ENCODE assay signal across 17 cellular contexts in genomic region chr3:75329713-75330112, GRCh38.
A peak's percentile ranks its signal among the peaks of the same experiment; 100 is the strongest.
DNase-seq lines count a peak whose midpoint lies in the region; ATAC-seq, FAIRE-seq and TF ChIP-seq lines count a peak whose summit lies in the region.
"Had no signal": no experiment of that assay in that cellular context is flagged by ENCODE, and none has a peak within 500 bp of the region (broad histone marks: within the 10 kb centered on the region; RNA-seq: fewer than 3 reads in every experiment).

No MANE protein-coding gene starts in this region.

- no peaks in the 10 kb centered on the region for H3K79me2 ChIP-seq in astrocyte (ENCODE audit: insufficient read depth, low read length)

- H3K36me3 ChIP-seq in BLaER1 (no peaks in the 10 kb centered on the region), MG63 (no peaks in the 10 kb centered on the region), astrocyte (ENCODE audit: insufficient read depth, low read length) (no peaks in the 10 kb centered on the region), mesodermal cell (ENCODE audit: control insufficient read depth, insufficient read depth, low read length) (no peaks in the 10 kb centered on the region)

- no peaks in the 10 kb centered on the region for H3K27me3 ChIP-seq in BLaER1
- no peaks in the 10 kb centered on the region for H3K27me3 ChIP-seq in MG63
- H3K27me3 ChIP-seq in astrocyte (ENCODE audit: insufficient read depth, low read length), result no peaks in the 10 kb centered on the region

- FAIRE-seq in astrocyte (lab: Jason Lieb, UNC), result no peak

- H3K4me2 ChIP-seq in BLaER1 (peak overlapping the region; percentile 55), astrocyte (ENCODE audit: low read length) (no peak overlapping the region)

- in situ Hi-C loops in GM13976 (cut with MboI; ENCODE audit: low sequenced_read_pairs, unreplicated experiment), result no loop called here

- H3K9me3 ChIP-seq in BLaER1 (no peaks in the 10 kb centered on the region), MG63 (no peaks in the 10 kb centered on the region), astrocyte (ENCODE audit: insufficient read depth, low read depth, low read length) (no peaks in the 10 kb centered on the region), mesodermal cell (ENCODE audit: control insufficient read depth, low read length) (no peaks in the 10 kb centered on the region)

- H4K20me1 ChIP-seq in BLaER1, result no peaks in the 10 kb centered on the region
- no peaks in the 10 kb centered on the region for H4K20me1 ChIP-seq in astrocyte (ENCODE audit: insufficient read depth, low read length)

- H3K9ac ChIP-seq in BLaER1 (no peak overlapping the region), astrocyte (ENCODE audit: low read length) (no peak overlapping the region)
- H3K9ac ChIP-seq: GM23248 had no signal

- WGBS in mesodermal cell (ENCODE audit: insufficient coverage in 2 of 2), 2 experiments, result 60 to 78% methylated on average over 1 of the region's 1 CpG

- H3K27me3 Mint-ChIP-seq in astrocyte (ENCODE audit: low read depth, unreplicated experiment) (peaks cover 47% of the 10 kb centered on the region), chondrocyte (ENCODE audit: low read depth) (peaks cover 16% of the 10 kb centered on the region)

- DNase-seq in MG63 (peak; percentile 36), astrocyte (ENCODE audit: low read depth) (peak; percentile 14), chondrocyte (ENCODE audit: low spot score) (no peak), GM13976 (ENCODE audit: low spot score) (no peak), NCI-H1930 (lab: John Stamatoyannopoulos, UW) (no peak)
- DNase-seq: EL, GM23248, KBM-7, NCI-H1092, NCI-H146, NCI-H2081 treated with DMSO at 0.1 percent for 48 hours, NCI-H2227 treated with DMSO at 0.1 percent for 48 hours, SW 1271 had no signal

- H3K4me3 Mint-ChIP-seq in astrocyte (ENCODE audit: unreplicated experiment) (no peak overlapping the region), chondrocyte (ENCODE audit: unreplicated experiment) (no peak overlapping the region)
- H3K4me3 Mint-ChIP-seq: CD14-positive monocyte had no signal

- H3K27ac Mint-ChIP-seq in astrocyte (ENCODE audit: unreplicated experiment), result no peak overlapping the region
- no peak overlapping the region for H3K27ac Mint-ChIP-seq in chondrocyte (ENCODE audit: unreplicated experiment)

- no peak for ATAC-seq in HG03442 (IDR thresholded peaks at IDR 0.05; ENCODE audit: unreplicated experiment)

- H3K4me1 Mint-ChIP-seq in astrocyte (ENCODE audit: low read depth, unreplicated experiment) (peaks cover 2% of the 10 kb centered on the region), chondrocyte (ENCODE audit: low read depth) (no peaks in the 10 kb centered on the region)
- H3K4me1 Mint-ChIP-seq: CD14-positive monocyte had no signal

- H3K4me1 ChIP-seq in BLaER1, result peaks cover 12% of the 10 kb centered on the region
- no peaks in the 10 kb centered on the region for H3K4me1 ChIP-seq in astrocyte (ENCODE audit: insufficient read depth, low read length)
- peaks cover 5% of the 10 kb centered on the region for H3K4me1 ChIP-seq in mesodermal cell (ENCODE audit: control insufficient read depth, insufficient read depth, low read length, poor library complexity, severe bottlenecking)

- no peak overlapping the region for H2AFZ ChIP-seq in astrocyte (ENCODE audit: low read depth, low read length)
- H2AFZ ChIP-seq: GM23248 had no signal

- H3K36me3 Mint-ChIP-seq in astrocyte (ENCODE audit: low read depth, unreplicated experiment) (no peaks in the 10 kb centered on the region), chondrocyte (ENCODE audit: low read depth) (no peaks in the 10 kb centered on the region)
- H3K36me3 Mint-ChIP-seq: CD14-positive monocyte had no signal

- no peak for TF ChIP-seq CTCF in astrocyte (IDR thresholded peaks at IDR 0.05; ENCODE audit: insufficient read depth, low read depth, low read length)
- TF ChIP-seq CTCF in chondrocyte (IDR thresholded peaks at IDR 0.05), result no peak
- no peak for TF ChIP-seq CTCF in GM13976 (IDR thresholded peaks at IDR 0.05; ENCODE audit: borderline replicate concordance, control extremely low read depth, extremely low read depth, insufficient read depth, missing control alignments)

- H3K4me3 ChIP-seq in BLaER1 (no peak overlapping the region), MG63 (no peak overlapping the region), astrocyte (ENCODE audit: insufficient read depth, low read depth, low read length) (no peak overlapping the region), mesodermal cell (ENCODE audit: extremely low read depth, insufficient read depth, low read length, poor library complexity, severe bottlenecking) (no peak overlapping the region)
- H3K4me3 ChIP-seq: GM23248 had no signal

- H3K9me3 Mint-ChIP-seq in astrocyte (ENCODE audit: unreplicated experiment) (no peaks in the 10 kb centered on the region), chondrocyte (ENCODE audit: low read depth) (no peaks in the 10 kb centered on the region)

- H3K27ac ChIP-seq in BLaER1 (no peak overlapping the region), astrocyte (ENCODE audit: low read depth, low read length) (no peak overlapping the region), mesodermal cell (ENCODE audit: low read depth, low read length, severe bottlenecking) (peak overlapping the region; percentile 5)
- H3K27ac ChIP-seq: GM23248 had no signal

Comparison
In these comparisons a context has a peak if more than half of its experiments do, and no peak if none do; other contexts are left out.
1. DNase-seq: peak in MG63 (single experiment) and astrocyte (single experiment); none in chondrocyte (single experiment), GM13976 (single experiment) and NCI-H1930 (0 of 2).